ENCODE assay signal across 25 cellular contexts in genomic region chr6:34065470-34066283, GRCh38.
DNase-seq lines count a peak whose midpoint lies in the region; ATAC-seq, FAIRE-seq and TF ChIP-seq lines count a peak whose summit lies in the region.
"Had no signal": no experiment of that assay in that cellular context is flagged by ENCODE, and none has a peak within 500 bp of the region (broad histone marks: within the 10 kb centered on the region; RNA-seq: fewer than 3 reads in every experiment).

No MANE protein-coding gene starts in this region.

- H3K27me3 ChIP-seq in K562 (ENCODE audit: control insufficient read depth in 2 of 2, insufficient read depth in 2 of 2, low read length in 2 of 2) = peaks cover 32 to 85% of the 10 kb centered on the region in 2 experiments
- H3K27me3 ChIP-seq in effector memory CD4-positive, alpha-beta T cell (replicated peaks; ENCODE audit: control insufficient read depth, insufficient read depth, low read length, poor library complexity, severe bottlenecking) = no peaks in the 10 kb centered on the region
- H3K27me3 ChIP-seq: thyroid gland had no signal

- in situ Hi-C loops in K562 (cut with MboI) = no loop called here

- H3K79me2 ChIP-seq in K562 (ENCODE audit: control insufficient read depth, insufficient read depth, low read length) = no peaks in the 10 kb centered on the region

- no peaks in the 10 kb centered on the region for H3K9me1 ChIP-seq in K562 (ENCODE audit: control insufficient read depth, insufficient read depth, low read length)

- CTCF ChIA-PET in K562 (lab: Yijun Ruan, JAX; ENCODE audit: low intra/inter-chr PET ratio) = no interaction called here

- no TSS peak for BruUV-seq in K562 (replicated peaks; lab: Mats Ljungman, UMichigan)

- H3K36me3 ChIP-seq in K562 (ENCODE audit: control insufficient read depth, insufficient read depth, low read length) (no peaks in the 10 kb centered on the region), mucosa of descending colon (ENCODE audit: low read depth) (no peaks in the 10 kb centered on the region)
- H3K36me3 ChIP-seq in effector memory CD4-positive, alpha-beta T cell (ENCODE audit: control insufficient read depth, insufficient read depth, low read length) = no peaks in the 10 kb centered on the region
- H3K36me3 ChIP-seq: neutrophil, thyroid gland had no signal

- TF ChIP-seq EP300 in K562 (IDR thresholded peaks at IDR 0.05; ENCODE audit: low read length) = no peak

- H3K4me1 ChIP-seq in K562 (replicated peaks in 1 of 2; ENCODE audit: control insufficient read depth in 2 of 2, insufficient read depth in 2 of 2, low read length in 2 of 2) (peaks cover 0 to 24% of the 10 kb centered on the region in 2 experiments; a peak in 1 of 5 replicates), mucosa of descending colon (ENCODE audit: low read depth) (no peaks in the 10 kb centered on the region)
- H3K4me1 ChIP-seq in effector memory CD4-positive, alpha-beta T cell (ENCODE audit: control insufficient read depth, insufficient read depth, low read length, poor library complexity, severe bottlenecking) = no peaks in the 10 kb centered on the region
- H3K4me1 ChIP-seq: thyroid gland had no signal

- POLR2A ChIA-PET in K562 (lab: Yijun Ruan, JAX) = no interaction called here

- FAIRE-seq in K562 (lab: Jason Lieb, UNC) = no peak
- FAIRE-seq: astrocyte, G401.6, GM12891 had no signal

- TF ChIP-seq RAD21 in K562 (CRISPR knock-in tag; conservative IDR thresholded peaks at IDR 0.05 in 1 of 2, IDR thresholded peaks at IDR 0.05 in 1 of 2) = no peak

- ATAC-seq in K562 (peak; percentile 16; the same call in 2 of the 3 replicates), mucosa of descending colon (peak; percentile 42)
- ATAC-seq: activated CD8-positive, alpha-beta memory T cell treated with anti-CD3 and anti-CD28 coated beads, Interleukin-2, amount 10 ng/mL, durations not matched to agents 7 days and 5 days had no signal

- H3K9ac ChIP-seq in K562 (ENCODE audit: insufficient read depth in 1 of 2, low read depth in 2 of 2, low read length in 2 of 2) = no peak overlapping the region

- H2AFZ ChIP-seq in K562 (ENCODE audit: low read depth, low read length) = no peak overlapping the region

- peaks cover 39% of the 10 kb centered on the region for H4K20me1 ChIP-seq in K562 (replicated peaks; ENCODE audit: control insufficient read depth, insufficient read depth, low read length)

- peak; percentile 24 for DNase-seq in NCI-H146 (lab: John Stamatoyannopoulos, UW)
- no peak for DNase-seq in NCI-H146 treated with DMSO at 0.1 percent for 48 hours (lab: John Stamatoyannopoulos, UW; ENCODE audit: unreplicated experiment)
- peak; percentile 4 for DNase-seq in NCI-H1092 (lab: John Stamatoyannopoulos, UW)
- DNase-seq in K562 (ENCODE audit: extremely low read depth in 1 of 4, low spot score in 3 of 4) = peak in 2 of 4 experiments; percentile 48 to 55
- no peak for DNase-seq in mucosa of descending colon
- no peak for DNase-seq in DMS114 treated with DMSO at 0.1 percent for 48 hours (lab: John Stamatoyannopoulos, UW; ENCODE audit: unreplicated experiment)
- no peak for DNase-seq in effector memory CD4-positive, alpha-beta T cell
- no peak for DNase-seq in activated naive CD4-positive, alpha-beta T cell (lab: John Stamatoyannopoulos, UW)
- DNase-seq: 8988T; activated CD4-positive, alpha-beta T cell treated with anti-CD3 and anti-CD28 coated beads for 1 hour; activated CD8-positive, alpha-beta memory T cell treated with anti-CD3 and anti-CD28 coated beads, Interleukin-2, amount 10 ng/mL, durations not matched to agents 7 days and 5 days; activated gamma-delta T cell; CD4-positive, alpha-beta memory T cell; cortex of kidney; head of caudate nucleus; islet precursor cell; MV-4-11; NCI-H526 treated with DMSO at 0.1 percent for 48 hours; RPMI8226; stimulated activated CD4-positive, alpha-beta T cell treated with anti-CD3 and anti-CD28 coated beads, Interleukin-4, amount 100 ng/mL, for 24 hours; thyroid gland had no signal

- intact Hi-C loops in K562 (cut with micrococcal nuclease) (no loop called here), mucosa of descending colon (cut with DNase I, micrococcal nuclease) (no loop called here)

- 1% methylated on average over 24 of the region's 26 CpGs for WGBS in K562 (ENCODE audit: insufficient coverage, low coverage, missing lambda C conversion rate)

- no peak overlapping the region for H3K4me2 ChIP-seq in K562 (ENCODE audit: insufficient read depth, low read length)

- TF ChIP-seq POLR2A in K562 (conservative IDR thresholded peaks at IDR 0.05) = no peak

- no peak overlapping the region for H3K4me3 ChIP-seq in K562
- H3K4me3 ChIP-seq in mucosa of descending colon = no peak overlapping the region
- H3K4me3 ChIP-seq in effector memory CD4-positive, alpha-beta T cell (ENCODE audit: insufficient read depth, low read depth, low read length, poor library complexity, severe bottlenecking) = no peak overlapping the region
- H3K4me3 ChIP-seq: thyroid gland had no signal

- H3K9me3 ChIP-seq in K562 (replicated peaks; ENCODE audit: control insufficient read depth, insufficient read depth, low read depth, low read length) (no peaks in the 10 kb centered on the region), mucosa of descending colon (no peaks in the 10 kb centered on the region)
- H3K9me3 ChIP-seq in effector memory CD4-positive, alpha-beta T cell (ENCODE audit: control insufficient read depth, low read length) = no peaks in the 10 kb centered on the region
- H3K9me3 ChIP-seq: neutrophil, thyroid gland had no signal

- no peak overlapping the region for H3K27ac ChIP-seq in K562 (ENCODE audit: extremely low read depth, low read depth, low read length)
- H3K27ac ChIP-seq in effector memory CD4-positive, alpha-beta T cell (ENCODE audit: insufficient read depth, low read length, poor library complexity, severe bottlenecking) = no peak overlapping the region
- H3K27ac ChIP-seq: neutrophil, thyroid gland had no signal

- TF ChIP-seq CTCF in K562 (IDR thresholded peaks at IDR 0.05 in 2 of 3, conservative IDR thresholded peaks at IDR 0.05 in 1 of 3; ENCODE audit: insufficient read depth in 2 of 3, low read depth in 1 of 3, low read length in 3 of 3) = no peak
- TF ChIP-seq CTCF in mucosa of descending colon (IDR thresholded peaks at IDR 0.05) = no peak

TF ChIP-seq in K562, 482 proteins besides CTCF, POLR2A, EP300 and RAD21:
- no peak for TF ChIP-seq E2F6 (IDR thresholded peaks at IDR 0.05; ENCODE audit: borderline replicate concordance in 1 of 2, extremely low read depth in 1 of 2, insufficient read depth in 1 of 2, insufficient read length in 1 of 2, low read depth in 1 of 2, low read length in 1 of 2, poor library complexity in 1 of 2, severe bottlenecking in 1 of 2)
- no peak for TF ChIP-seq DEAF1 (CRISPR knock-in tag; IDR thresholded peaks at IDR 0.05)
- TF ChIP-seq ZC3H4 (CRISPR knock-in tag; IDR thresholded peaks at IDR 0.05; ENCODE audit: borderline replicate concordance) = no peak
- no peak for TF ChIP-seq ZNF134 (CRISPR knock-in tag; conservative IDR thresholded peaks at IDR 0.05)
- TF ChIP-seq ZNF3 (CRISPR knock-in tag; IDR thresholded peaks at IDR 0.05) = no peak
- TF ChIP-seq NUFIP1 (IDR thresholded peaks at IDR 0.05; ENCODE audit: partially characterized antibody) = no peak
- no peak for TF ChIP-seq GATAD2B (IDR thresholded peaks at IDR 0.05; ENCODE audit: borderline replicate concordance)
- no peak for TF ChIP-seq SMAD1 (IDR thresholded peaks at IDR 0.05; ENCODE audit: low read depth, low read length, partially characterized antibody)
- no peak for TF ChIP-seq FOXA1 (IDR thresholded peaks at IDR 0.05; ENCODE audit: borderline replicate concordance)

Comparison
In these comparisons a context has a peak if more than half of its experiments do, and no peak if none do; other contexts are left out.
1. DNase-seq: peak in NCI-H146 (single experiment) and NCI-H1092 (single experiment); none in NCI-H146 treated with DMSO at 0.1 percent for 48 hours (single experiment), mucosa of descending colon (0 of 3), DMS114 treated with DMSO at 0.1 percent for 48 hours (single experiment), effector memory CD4-positive, alpha-beta T cell (0 of 3) and activated naive CD4-positive, alpha-beta T cell (0 of 4).